In genomic region chr12:75908961-75909699, GRCh38 we compare ENCODE assay signal across 7 cellular contexts.
A peak's percentile ranks its signal among the peaks of the same experiment; 100 is the strongest.
DNase-seq lines count a peak whose midpoint lies in the region; ATAC-seq and TF ChIP-seq lines count a peak whose summit lies in the region.

No MANE protein-coding gene starts in this region.

- in situ Hi-C loops in T47D (cut with HindIII; ENCODE audit: low pct_unique_long_range_greater_than_20kb, low sequenced_read_pairs): no loop called here

- H3K4me1 ChIP-seq in right lobe of liver: peaks cover 0 to 10% (median 4%) of the 10 kb centered on the region in 4 donors
- H3K4me1 ChIP-seq in upper lobe of right lung: peaks cover 19% of the 10 kb centered on the region

- TF ChIP-seq CTCF in right lobe of liver (IDR thresholded peaks at IDR 0.05) (no peak), upper lobe of right lung (IDR thresholded peaks at IDR 0.05) (no peak)

- H3K4me3 ChIP-seq in right lobe of liver: no peak overlapping the region
- no peak overlapping the region for H3K4me3 ChIP-seq in upper lobe of right lung

- WGBS in right lobe of liver (ENCODE audit: insufficient coverage, low coverage, low lambda C conversion rate, missing lambda C conversion rate): 0% methylated on average over 1 of the region's 2 CpGs

- H3K27me3 ChIP-seq in right lobe of liver: no peaks in the 10 kb centered on the region
- H3K27me3 ChIP-seq in upper lobe of right lung: no peaks in the 10 kb centered on the region

- H3K27ac ChIP-seq in right lobe of liver (peak overlapping the region in 1 of 3 donors; percentile 3), upper lobe of right lung (peak overlapping the region; percentile 25)

- peak; percentile 87 to 96 (median 95) for ATAC-seq in right lobe of liver
- peak; percentile 60 for ATAC-seq in upper lobe of right lung
- no peak for ATAC-seq in GM18861 (IDR thresholded peaks at IDR 0.05; ENCODE audit: unreplicated experiment)

- H3K9me3 ChIP-seq in right lobe of liver: no peaks in the 10 kb centered on the region
- no peaks in the 10 kb centered on the region for H3K9me3 ChIP-seq in upper lobe of right lung

- H3K36me3 ChIP-seq in right lobe of liver (no peaks in the 10 kb centered on the region), upper lobe of right lung (no peaks in the 10 kb centered on the region)

- DNase-seq in NCI-H1694 treated with DMSO at 0.1 percent for 48 hours (lab: John Stamatoyannopoulos, UW) (peak; percentile 91), T47D (ENCODE audit: low read depth in 1 of 2, low spot score in 1 of 2) (peak; percentile 16 to 84), right lobe of liver (peak; percentile 59 to 88 (median 75)), upper lobe of right lung (no peak), NOMO-1 treated with dmso at 0.1 percent for 144 hours (lab: John Stamatoyannopoulos, UW; ENCODE audit: unreplicated experiment) (no peak), OCI-M2 (lab: John Stamatoyannopoulos, UW; ENCODE audit: unreplicated experiment) (no peak)

- intact Hi-C loops in right lobe of liver (cut with DNase I): no loop called here
- intact Hi-C loops in upper lobe of right lung (cut with DNase I): no loop called here

- TF ChIP-seq POLR2A in right lobe of liver (IDR thresholded peaks at IDR 0.05): no peak

Comparison
In these comparisons a context has a peak if more than half of its experiments do, and no peak if none do; other contexts are left out.
1. DNase-seq: peak in NCI-H1694 treated with DMSO at 0.1 percent for 48 hours (single experiment), T47D (2 of 2) and right lobe of liver (3 of 3); none in upper lobe of right lung (single experiment), NOMO-1 treated with dmso at 0.1 percent for 144 hours (single experiment) and OCI-M2 (single experiment).